Comparison of ENCODE assay signal across 8 cellular contexts in the genomic region with DNA sequence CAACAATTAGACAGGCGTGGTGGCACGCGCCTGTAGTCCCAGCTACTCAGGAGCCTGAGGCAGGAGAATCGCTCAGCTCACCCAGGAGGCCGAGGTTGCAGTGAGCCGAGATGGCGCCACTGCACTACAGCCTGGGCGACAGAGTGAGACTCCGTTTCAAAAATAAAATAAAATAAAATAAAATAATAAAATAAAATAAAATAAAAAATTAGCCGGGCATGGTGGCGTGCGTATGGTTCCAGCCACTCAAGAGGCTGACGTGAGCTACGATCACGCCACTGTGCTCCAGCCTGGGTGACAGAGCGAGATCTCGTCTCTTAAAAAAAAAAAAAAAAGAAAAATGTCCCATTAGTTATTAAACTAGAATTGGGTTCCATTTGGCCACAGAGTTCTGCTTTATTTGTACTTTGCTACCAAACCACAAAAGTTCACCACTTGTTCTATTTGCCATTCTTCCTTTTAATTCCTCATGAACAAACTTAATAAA. TPM values are rescaled to one million over a fixed set of nuclear protein-coding genes. Genes with fewer than 3 reads are reported as not detected.
DNase-seq lines count a peak whose midpoint lies in the region; ATAC-seq, FAIRE-seq and TF ChIP-seq lines count a peak whose summit lies in the region.

No MANE protein-coding gene starts in this region.

- H3K27me3 Mint-ChIP-seq in activated naive CD8-positive, alpha-beta T cell treated with anti-CD3 and anti-CD28 coated beads, Interleukin-2, amount 10 ng/mL, durations not matched to agents 7 days and 5 days = no peaks in the 10 kb centered on the region

- no peak for FAIRE-seq in HepG2 (lab: Jason Lieb, UNC)

- intact Hi-C loops in HepG2 (cut with micrococcal nuclease; ENCODE audit: unreplicated experiment) = loop anchor here (5.0 kb wide), 1 partner anchor 34 kb away; no protein-coding TSS in a partner anchor

- no peak for TF ChIP-seq RAD21 in HepG2 (CRISPR knock-in tag; IDR thresholded peaks at IDR 0.05)

- peaks cover 50% of the 10 kb centered on the region for H3K4me1 Mint-ChIP-seq in activated naive CD8-positive, alpha-beta T cell treated with anti-CD3 and anti-CD28 coated beads, Interleukin-2, amount 10 ng/mL, durations not matched to agents 7 days and 5 days

- no peaks in the 10 kb centered on the region for H3K36me3 ChIP-seq in HepG2 (replicated peaks in 1 of 2; ENCODE audit: control insufficient read depth in 1 of 2, insufficient read depth in 2 of 2, low read length in 2 of 2)
- no peaks in the 10 kb centered on the region for H3K36me3 ChIP-seq in thoracic aorta

- CTCF ChIA-PET in HepG2 (lab: Yijun Ruan, JAX; ENCODE audit: low intra/inter-chr PET ratio, low total read pairs) = no interaction called here

- H3K27me3 ChIP-seq in HepG2 (ENCODE audit: control insufficient read depth in 1 of 2, insufficient read depth in 2 of 2, low read length in 2 of 2) = no peaks in the 10 kb centered on the region; a peak in 1 of 5 replicates
- no peaks in the 10 kb centered on the region for H3K27me3 ChIP-seq in thoracic aorta (replicated peaks; ENCODE audit: insufficient read depth)

- peaks cover 62% of the 10 kb centered on the region for H3K4me1 ChIP-seq in HepG2 (ENCODE audit: insufficient read depth, low read length)
- H3K4me1 ChIP-seq in thoracic aorta (ENCODE audit: control insufficient read depth in 1 of 2, low read depth in 2 of 2) = no peaks in the 10 kb centered on the region

- no peaks in the 10 kb centered on the region for H3K9me3 ChIP-seq in HepG2 (ENCODE audit: low read length)
- no peaks in the 10 kb centered on the region for H3K9me3 ChIP-seq in thoracic aorta

- H3K4me3 ChIP-seq in HepG2 (replicated peaks in 1 of 3; ENCODE audit: insufficient read depth in 1 of 3, low read depth in 2 of 3, low read length in 3 of 3) = peak overlapping the region; percentile 70 to 98 (median 93)
- peak overlapping the region; percentile 97 for H3K4me3 ChIP-seq in thoracic aorta

- peak overlapping the region; percentile 67 for H3K27ac ChIP-seq in HepG2 (ENCODE audit: extremely low read length, insufficient read depth, low read length)
- peak overlapping the region; percentile 74 to 83 for H3K27ac ChIP-seq in thoracic aorta

- no peak for TF ChIP-seq POLR2A in HepG2 (IDR thresholded peaks at IDR 0.05; ENCODE audit: insufficient read depth in 1 of 2, low read depth in 2 of 2, low read length in 2 of 2)

- peaks cover 6% of the 10 kb centered on the region for H3K36me3 Mint-ChIP-seq in activated naive CD8-positive, alpha-beta T cell treated with anti-CD3 and anti-CD28 coated beads, Interleukin-2, amount 10 ng/mL, durations not matched to agents 7 days and 5 days

- H3K79me2 ChIP-seq in HepG2 (ENCODE audit: insufficient read depth, low read length) = peaks cover 44% of the 10 kb centered on the region

- peak overlapping the region; percentile 95 for H3K9ac ChIP-seq in HepG2 (ENCODE audit: insufficient read depth, low read depth, low read length)

- POLR2A ChIA-PET in activated naive CD8-positive, alpha-beta T cell treated with anti-CD3 and anti-CD28 coated beads, Interleukin-2, amount 10 ng/mL, durations not matched to agents 7 days and 5 days (lab: Charles Lee) = interaction anchor here (0.7 to 2.8 kb wide), 14 partner anchors 10 to 822 kb away, joined by 3 to 41 read pairs (median 8); a partner anchor contains a TSS
- POLR2A ChIA-PET in HepG2 (lab: Yijun Ruan, JAX) = no interaction called here

- peak; percentile 11 for ATAC-seq in activated naive CD8-positive, alpha-beta T cell treated with anti-CD3 and anti-CD28 coated beads, Interleukin-2, amount 10 ng/mL, durations not matched to agents 7 days and 5 days (ENCODE audit: low read depth)
- no peak for ATAC-seq in HepG2
- ATAC-seq in thoracic aorta (ENCODE audit: insufficient number of reproducible peaks, low FRiP score, low read depth) = no peak
- no peak for ATAC-seq in HG03565 (IDR thresholded peaks at IDR 0.05; ENCODE audit: unreplicated experiment)
- ATAC-seq in GM21528 (IDR thresholded peaks at IDR 0.05; ENCODE audit: low FRiP score, unreplicated experiment) = no peak

- peak overlapping the region; percentile 93 for H3K4me3 Mint-ChIP-seq in activated naive CD8-positive, alpha-beta T cell treated with anti-CD3 and anti-CD28 coated beads, Interleukin-2, amount 10 ng/mL, durations not matched to agents 7 days and 5 days

- TF ChIP-seq EP300 in HepG2 (IDR thresholded peaks at IDR 0.05; ENCODE audit: low read depth in 2 of 2, low read length in 2 of 2) (no peak), HepG2 (CRISPR knock-in tag; IDR thresholded peaks at IDR 0.05; ENCODE audit: borderline replicate concordance) (no peak)

- TF ChIP-seq CTCF in HepG2 (CRISPR knock-in tag; IDR thresholded peaks at IDR 0.05) (no peak), thoracic aorta (IDR thresholded peaks at IDR 0.05) (no peak)

- in situ Hi-C loops in HepG2 (cut with HindIII; ENCODE audit: extremely low pct_ligation_motif_present, low pct_unique_long_range_greater_than_20kb) = no loop called here

- H3K9me3 Mint-ChIP-seq in activated naive CD8-positive, alpha-beta T cell treated with anti-CD3 and anti-CD28 coated beads, Interleukin-2, amount 10 ng/mL, durations not matched to agents 7 days and 5 days = no peaks in the 10 kb centered on the region

- 57% methylated on average over 17 of the region's 17 CpGs for WGBS in HepG2 (ENCODE audit: low lambda C conversion rate)

- peaks cover 20% of the 10 kb centered on the region for H4K20me1 ChIP-seq in HepG2 (ENCODE audit: insufficient read depth, low read length)

- no TSS peak for BruUV-seq in HepG2 (replicated peaks; lab: Mats Ljungman, UMichigan)

- H3K4me2 ChIP-seq in HepG2 (ENCODE audit: low read depth, low read length) = peak overlapping the region; percentile 81

- peak overlapping the region; percentile 99 for H3K27ac Mint-ChIP-seq in activated naive CD8-positive, alpha-beta T cell treated with anti-CD3 and anti-CD28 coated beads, Interleukin-2, amount 10 ng/mL, durations not matched to agents 7 days and 5 days

- peak; percentile 53 for DNase-seq in activated CD4-positive, alpha-beta T cell treated with anti-CD3 and anti-CD28 coated beads for 48 hours
- DNase-seq in activated CD4-positive, alpha-beta T cell treated with anti-CD3 and anti-CD28 coated beads for 4 hours = no peak
- no peak for DNase-seq in activated naive CD8-positive, alpha-beta T cell treated with anti-CD3 and anti-CD28 coated beads, Interleukin-2, amount 10 ng/mL, durations not matched to agents 7 days and 5 days
- DNase-seq in HepG2 (ENCODE audit: low spot score) (no peak), thoracic aorta (ENCODE audit: low spot score) (no peak), NOMO-1 treated with DMSO at 0.1 percent for 48 hours (lab: John Stamatoyannopoulos, UW; ENCODE audit: unreplicated experiment) (no peak)

- H2AFZ ChIP-seq in HepG2 (ENCODE audit: low read length) = no peak overlapping the region

RNA-seq across cellular contexts. Expression of a gene that starts 1.2 kb away (rescaled TPM):
- 100 to 1,000 TPM; 180 to 200 TPM for total RNA-seq in activated naive CD8-positive, alpha-beta T cell treated with anti-CD3 and anti-CD28 coated beads, Interleukin-2, amount 10 ng/mL, durations not matched to agents 7 days and 5 days
- total RNA-seq in HepG2 (2016; rRNA removed; fragmentation: Illumina TruSeq; extraction: Trizol) (20.1 and 21.3 TPM in 2 replicates), thoracic aorta (10 to 100 TPM; 79.2 to 79.4 TPM)
- total RNA-seq in HepG2 (2016; cell fraction: cytosol; rRNA removed; fragmentation: Illumina TruSeq; extraction: Trizol; ENCODE audit: low read depth) = 4.6 and 4.8 TPM in 2 replicates
- total RNA-seq in HepG2 (2016; cell fraction: insoluble cytoplasmic fraction; rRNA removed; fragmentation: Illumina TruSeq; extraction: Trizol) = 20.2 and 20.6 TPM in 2 replicates
- 12.9 and 13.2 TPM in 2 replicates for total RNA-seq in HepG2 (2016; cell fraction: membrane; rRNA removed; fragmentation: Illumina TruSeq; extraction: Trizol)
- 21.3 and 24.7 TPM in 2 replicates for total RNA-seq in HepG2 (2016; cell fraction: nucleus; rRNA removed; fragmentation: Illumina TruSeq; extraction: Trizol)
- 48.9 and 66.5 TPM in 2 replicates for polyA plus RNA-seq in HepG2 (2011; rRNA removed)
- 36.2 and 36.3 TPM in 2 replicates for polyA plus RNA-seq in HepG2 (2011; cell fraction: cytosol; rRNA removed)
- polyA plus RNA-seq in HepG2 (2011; cell fraction: nucleus; rRNA removed) = 233 and 263 TPM in 2 replicates
- polyA plus RNA-seq in HepG2 (2012) = 33.2 and 38.1 TPM in 2 replicates
- 2.0 TPM in 2 replicates for polyA plus RNA-seq in HepG2 (2016; cell fraction: cytosol; fragmentation: Illumina TruSeq; extraction: Trizol; ENCODE audit: low read depth)
- 22.9 and 27.1 TPM in 2 replicates for polyA plus RNA-seq in HepG2 (2016; cell fraction: insoluble cytoplasmic fraction; fragmentation: Illumina TruSeq; extraction: Trizol; ENCODE audit: low read depth)
- 7.5 and 8.2 TPM in 2 replicates for polyA plus RNA-seq in HepG2 (2016; cell fraction: membrane; fragmentation: Illumina TruSeq; extraction: Trizol; ENCODE audit: low read depth)
- 48.3 and 49.0 TPM in 2 replicates for polyA plus RNA-seq in HepG2 (2016; cell fraction: nucleus; fragmentation: Illumina TruSeq; extraction: Trizol; ENCODE audit: insufficient read depth, low read depth)
- polyA minus RNA-seq in HepG2 (2011; rRNA and poly(A)+ RNA removed; ENCODE audit: low replicate concordance) = 20.1 and 43.0 TPM in 2 replicates
- polyA minus RNA-seq in HepG2 (2011; cell fraction: cytosol; rRNA and poly(A)+ RNA removed) = 16.4 and 17.8 TPM in 2 replicates
- 66.4 and 72.6 TPM in 2 replicates for polyA minus RNA-seq in HepG2 (2011; cell fraction: nucleus; rRNA and poly(A)+ RNA removed)

RNA-seq across cellular contexts. Expression of a gene that starts 59.7 kb away (rescaled TPM):
- 10 to 100 TPM; 87.8 to 94.3 TPM for total RNA-seq in activated naive CD8-positive, alpha-beta T cell treated with anti-CD3 and anti-CD28 coated beads, Interleukin-2, amount 10 ng/mL, durations not matched to agents 7 days and 5 days
- total RNA-seq in HepG2 (2016; rRNA removed; fragmentation: Illumina TruSeq; extraction: Trizol) (29.6 and 30.7 TPM in 2 replicates), thoracic aorta (10 to 100 TPM; 40.3 to 95.9 TPM)
- total RNA-seq in HepG2 (2016; cell fraction: cytosol; rRNA removed; fragmentation: Illumina TruSeq; extraction: Trizol; ENCODE audit: low read depth) = 17.6 and 21.4 TPM in 2 replicates
- 29.5 and 30.6 TPM in 2 replicates for total RNA-seq in HepG2 (2016; cell fraction: insoluble cytoplasmic fraction; rRNA removed; fragmentation: Illumina TruSeq; extraction: Trizol)
- total RNA-seq in HepG2 (2016; cell fraction: membrane; rRNA removed; fragmentation: Illumina TruSeq; extraction: Trizol) = 23.9 and 28.0 TPM in 2 replicates
- 45.6 and 50.9 TPM in 2 replicates for total RNA-seq in HepG2 (2016; cell fraction: nucleus; rRNA removed; fragmentation: Illumina TruSeq; extraction: Trizol)
- 45.9 and 49.4 TPM in 2 replicates for polyA plus RNA-seq in HepG2 (2011; rRNA removed)
- polyA plus RNA-seq in HepG2 (2011; cell fraction: cytosol; rRNA removed) = 22.4 and 27.2 TPM in 2 replicates
- 148 and 160 TPM in 2 replicates for polyA plus RNA-seq in HepG2 (2011; cell fraction: nucleus; rRNA removed)
- polyA plus RNA-seq in HepG2 (2012) = 49.1 and 55.7 TPM in 2 replicates
- polyA plus RNA-seq in HepG2 (2016; cell fraction: cytosol; fragmentation: Illumina TruSeq; extraction: Trizol; ENCODE audit: low read depth) = 1.6 and 2.3 TPM in 2 replicates
- polyA plus RNA-seq in HepG2 (2016; cell fraction: insoluble cytoplasmic fraction; fragmentation: Illumina TruSeq; extraction: Trizol; ENCODE audit: low read depth) = 22.1 and 28.5 TPM in 2 replicates
- 6.8 and 7.2 TPM in 2 replicates for polyA plus RNA-seq in HepG2 (2016; cell fraction: membrane; fragmentation: Illumina TruSeq; extraction: Trizol; ENCODE audit: low read depth)
- polyA plus RNA-seq in HepG2 (2016; cell fraction: nucleus; fragmentation: Illumina TruSeq; extraction: Trizol; ENCODE audit: insufficient read depth, low read depth) = 90.2 and 93.2 TPM in 2 replicates
- 82.7 and 86.0 TPM in 2 replicates for polyA minus RNA-seq in HepG2 (2011; rRNA and poly(A)+ RNA removed; ENCODE audit: low replicate concordance)
- 18.0 and 21.4 TPM in 2 replicates for polyA minus RNA-seq in HepG2 (2011; cell fraction: cytosol; rRNA and poly(A)+ RNA removed)
- 71.6 and 79.7 TPM in 2 replicates for polyA minus RNA-seq in HepG2 (2011; cell fraction: nucleus; rRNA and poly(A)+ RNA removed)
